ENCODE assay signal across 8 cellular contexts in the genomic region with DNA sequence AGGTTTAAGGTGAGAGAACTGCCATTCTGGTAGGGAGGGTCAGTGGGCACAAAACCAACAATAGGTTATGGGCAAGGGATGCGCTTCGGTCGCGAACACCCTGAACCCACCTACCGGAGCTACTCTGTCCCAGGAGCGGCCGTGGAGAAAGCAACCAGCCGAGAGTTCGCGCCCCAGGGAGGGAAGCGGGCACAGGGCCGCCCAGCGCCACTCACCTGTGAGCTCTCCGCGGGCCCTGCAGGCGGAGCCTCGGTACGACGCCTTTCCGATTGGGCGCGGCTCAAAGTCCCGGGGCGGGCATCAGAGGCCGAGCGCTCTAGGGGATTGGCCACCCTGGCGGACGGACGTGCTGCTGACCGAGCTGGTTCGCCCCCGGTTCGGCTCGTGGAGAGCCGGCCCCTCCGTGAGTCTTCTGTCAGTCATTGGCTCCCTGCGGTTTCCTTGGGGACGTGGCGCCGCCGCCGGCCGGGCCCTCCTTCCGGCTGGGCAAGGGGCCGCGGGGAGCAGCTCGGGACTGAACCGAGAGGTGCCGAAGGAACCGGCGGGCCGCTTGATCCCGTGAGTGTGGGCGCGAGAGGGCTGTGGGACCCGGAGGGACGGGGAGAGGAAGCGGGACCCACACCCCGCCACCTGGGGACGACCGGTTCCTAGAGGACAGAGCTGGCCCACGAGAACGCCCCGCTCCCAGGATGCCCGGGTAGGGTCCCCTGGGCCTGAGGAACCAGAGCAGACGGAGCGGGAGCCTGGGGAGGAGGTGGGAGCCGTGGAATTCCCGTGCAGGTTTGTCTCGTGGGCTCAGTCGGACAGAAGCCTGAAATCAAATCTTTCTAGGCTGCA. TPM values are rescaled to one million over a fixed set of nuclear protein-coding genes. Genes with fewer than 3 reads are reported as not detected.
DNase-seq lines count a peak whose midpoint lies in the region; ATAC-seq, FAIRE-seq and TF ChIP-seq lines count a peak whose summit lies in the region.

A gene with protein sequence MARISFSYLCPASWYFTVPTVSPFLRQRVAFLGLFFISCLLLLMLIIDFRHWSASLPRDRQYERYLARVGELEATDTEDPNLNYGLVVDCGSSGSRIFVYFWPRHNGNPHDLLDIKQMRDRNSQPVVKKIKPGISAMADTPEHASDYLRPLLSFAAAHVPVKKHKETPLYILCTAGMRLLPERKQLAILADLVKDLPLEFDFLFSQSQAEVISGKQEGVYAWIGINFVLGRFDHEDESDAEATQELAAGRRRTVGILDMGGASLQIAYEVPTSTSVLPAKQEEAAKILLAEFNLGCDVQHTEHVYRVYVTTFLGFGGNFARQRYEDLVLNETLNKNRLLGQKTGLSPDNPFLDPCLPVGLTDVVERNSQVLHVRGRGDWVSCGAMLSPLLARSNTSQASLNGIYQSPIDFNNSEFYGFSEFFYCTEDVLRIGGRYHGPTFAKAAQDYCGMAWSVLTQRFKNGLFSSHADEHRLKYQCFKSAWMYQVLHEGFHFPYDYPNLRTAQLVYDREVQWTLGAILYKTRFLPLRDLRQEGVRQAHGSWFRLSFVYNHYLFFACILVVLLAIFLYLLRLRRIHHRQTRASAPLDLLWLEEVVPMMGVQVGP (plus strand): TSS at position 479 of the 837 bp plus-strand sequence. CDS start 448 bp downstream, outside the sequence.

- TF ChIP-seq CTCF in heart right ventricle (IDR thresholded peaks at IDR 0.05): peak in 8 of 9 donors; percentile 10 to 52 (median 43)
- peak; percentile 38 for TF ChIP-seq CTCF in upper lobe of right lung (IDR thresholded peaks at IDR 0.05)

- H3K4me3 ChIP-seq in heart right ventricle: peak within 1 kb of the TSS; percentile 63 to 98 (median 74)
- H3K4me3 ChIP-seq in upper lobe of right lung: peak within 1 kb of the TSS; percentile 92

- intact Hi-C loops in heart right ventricle (cut with DNase I) (loop anchor here in 5 of 10 donors (1.0 to 5.0 kb wide), 3 partner anchors 37 to 38 kb away; a partner anchor contains a TSS), posterior cingulate gyrus (cut with DNase I) (loop anchor here (2.0 kb wide), 1 partner anchor 38 kb away; a partner anchor contains a TSS), upper lobe of right lung (cut with DNase I) (no loop called here)

- FAIRE-seq in GM12892 (lab: Jason Lieb, UNC): peak; percentile 97

- H3K9me3 ChIP-seq in heart right ventricle (no peaks in the 10 kb centered on the region), upper lobe of right lung (no peaks in the 10 kb centered on the region)

- ATAC-seq in HG02840 (IDR thresholded peaks at IDR 0.05; ENCODE audit: low FRiP score, unreplicated experiment): peak; percentile 99
- ATAC-seq in heart right ventricle: peak; percentile 99 to 100 (median 100)
- peak; percentile 99 for ATAC-seq in upper lobe of right lung

- H3K36me3 ChIP-seq in heart right ventricle (peaks cover 0 to 21% (median 0%) of the 10 kb centered on the region in 9 donors), upper lobe of right lung (no peaks in the 10 kb centered on the region)

- DNase-seq in GM12892 (ENCODE audit: insufficient read length) (peak; percentile 98), NCI-H1436 treated with DMSO at 0.1 percent for 48 hours (lab: John Stamatoyannopoulos, UW) (peak; percentile 86), T follicular helper cell (ENCODE audit: low read depth) (peak; percentile 69), amniotic epithelial cell (ENCODE audit: low read depth) (peak; percentile 93), heart right ventricle (peak; percentile 93 to 94), posterior cingulate gyrus (peak; percentile 77 to 99 (median 95)), upper lobe of right lung (peak; percentile 98)

- H3K4me1 ChIP-seq in heart right ventricle (peaks cover 5 to 53% (median 23%) of the 10 kb centered on the region in 9 donors), upper lobe of right lung (peaks cover 9% of the 10 kb centered on the region)

- peak within 1 kb of the TSS in 7 of 10 donors; percentile 4 to 80 (median 58) for H3K27ac ChIP-seq in heart right ventricle
- peak within 1 kb of the TSS; percentile 75 for H3K27ac ChIP-seq in upper lobe of right lung

- peak; percentile 60; the same call in 1 of the 2 replicates for TF ChIP-seq POLR2A in GM12892 (IDR thresholded peaks at IDR 0.05; ENCODE audit: low read depth, low read length)

- 0 to 1% methylated on average over 70 to 71 of the region's 71 CpGs for WGBS in heart right ventricle, 2 donors

- H3K27me3 ChIP-seq in heart right ventricle (no peaks in the 10 kb centered on the region), upper lobe of right lung (no peaks in the 10 kb centered on the region)

RNA-seq across cellular contexts. Expression of the gene that starts here (rescaled TPM):
- 2.2 TPM for polyA plus RNA-seq in GM12892 (2012; ENCODE audit: missing spikeins)
- 1 to 10 TPM; 1.7 to 3.8 (median 2.5) TPM for total RNA-seq in heart right ventricle
- polyA plus RNA-seq in heart right ventricle: 1 to 10 TPM in 1 of 2 donors, under 1 TPM in 1; 0.22 to 1.2 TPM
- total RNA-seq in upper lobe of right lung: 7.9 TPM

Comparison
In these comparisons a context has a peak if more than half of its experiments do, and no peak if none do; other contexts are left out.
1. Peak in every context shown above with its lines: DNase-seq, ATAC-seq, H3K4me3 ChIP-seq and H3K27ac ChIP-seq.